Comparison of ENCODE assay signal across 8 cellular contexts in the genomic region with DNA sequence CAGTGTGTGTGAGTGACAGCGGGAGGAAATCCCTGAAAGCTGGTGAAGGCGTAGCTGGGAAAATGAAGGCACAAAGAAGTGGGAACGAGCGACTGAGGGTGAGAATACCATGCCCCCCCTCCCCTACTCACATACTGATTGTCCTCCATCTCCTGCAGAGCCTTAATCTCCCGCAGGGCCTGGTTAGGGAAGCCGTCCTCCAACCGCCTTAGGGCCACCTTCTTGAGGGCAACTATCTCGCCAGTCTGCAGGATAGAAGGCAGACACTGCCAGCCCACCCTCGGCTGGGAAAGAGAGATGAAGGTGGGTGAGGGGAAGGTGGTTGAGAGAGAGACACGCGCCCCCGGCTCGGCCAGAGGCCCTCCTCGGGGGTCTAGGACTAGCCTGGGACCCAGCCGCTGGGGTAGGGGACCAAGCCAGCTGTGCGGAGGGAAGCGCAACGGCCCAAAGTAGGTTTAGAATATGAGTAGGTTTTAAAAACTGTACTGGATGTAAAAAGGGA.
DNase-seq lines count a peak whose midpoint lies in the region; ATAC-seq lines count a peak whose summit lies in the region.

No MANE protein-coding gene starts in this region.

- H3K27ac ChIP-seq in substantia nigra (ENCODE audit: low read depth, low read length, poor library complexity, severe bottlenecking): peak overlapping the region; percentile 82

- ATAC-seq in GM21576 (IDR thresholded peaks at IDR 0.05; ENCODE audit: unreplicated experiment): no peak

- peak overlapping the region; percentile 94 for H3K4me3 Mint-ChIP-seq in activated naive CD8-positive, alpha-beta T cell

- peak overlapping the region; percentile 80 for H3K27ac Mint-ChIP-seq in activated naive CD8-positive, alpha-beta T cell

- peaks cover 25% of the 10 kb centered on the region for H3K4me1 Mint-ChIP-seq in activated naive CD8-positive, alpha-beta T cell (ENCODE audit: low read depth)

- DNase-seq in NOMO-1 treated with DMSO at 0.1 percent for 48 hours (lab: John Stamatoyannopoulos, UW; ENCODE audit: unreplicated experiment): peak; percentile 25
- DNase-seq in NOMO-1 (lab: John Stamatoyannopoulos, UW; ENCODE audit: unreplicated experiment in 2 of 2): no peak
- DNase-seq in iPS-NIHi7 (ENCODE audit: extremely low spot score): peak; percentile 30
- DNase-seq in substantia nigra (lab: John Stamatoyannopoulos, UW): peak in 7 of 49 donors; percentile 25 to 73 (median 45)
- no peak for DNase-seq in NCI-H1436 (lab: John Stamatoyannopoulos, UW)
- DNase-seq in LoVo (ENCODE audit: low spot score): no peak

- H3K27me3 Mint-ChIP-seq in activated naive CD8-positive, alpha-beta T cell: no peaks in the 10 kb centered on the region

- H3K36me3 Mint-ChIP-seq in activated naive CD8-positive, alpha-beta T cell: peaks cover 3% of the 10 kb centered on the region

- no peaks in the 10 kb centered on the region for H3K9me3 Mint-ChIP-seq in activated naive CD8-positive, alpha-beta T cell (ENCODE audit: low read depth)

Comparison
In these comparisons a context has a peak if more than half of its experiments do, and no peak if none do; other contexts are left out.
1. DNase-seq: peak in NOMO-1 treated with DMSO at 0.1 percent for 48 hours (single experiment) and iPS-NIHi7 (single experiment); none in NOMO-1 (0 of 2), NCI-H1436 (single experiment) and LoVo (single experiment).